In the genomic region with DNA sequence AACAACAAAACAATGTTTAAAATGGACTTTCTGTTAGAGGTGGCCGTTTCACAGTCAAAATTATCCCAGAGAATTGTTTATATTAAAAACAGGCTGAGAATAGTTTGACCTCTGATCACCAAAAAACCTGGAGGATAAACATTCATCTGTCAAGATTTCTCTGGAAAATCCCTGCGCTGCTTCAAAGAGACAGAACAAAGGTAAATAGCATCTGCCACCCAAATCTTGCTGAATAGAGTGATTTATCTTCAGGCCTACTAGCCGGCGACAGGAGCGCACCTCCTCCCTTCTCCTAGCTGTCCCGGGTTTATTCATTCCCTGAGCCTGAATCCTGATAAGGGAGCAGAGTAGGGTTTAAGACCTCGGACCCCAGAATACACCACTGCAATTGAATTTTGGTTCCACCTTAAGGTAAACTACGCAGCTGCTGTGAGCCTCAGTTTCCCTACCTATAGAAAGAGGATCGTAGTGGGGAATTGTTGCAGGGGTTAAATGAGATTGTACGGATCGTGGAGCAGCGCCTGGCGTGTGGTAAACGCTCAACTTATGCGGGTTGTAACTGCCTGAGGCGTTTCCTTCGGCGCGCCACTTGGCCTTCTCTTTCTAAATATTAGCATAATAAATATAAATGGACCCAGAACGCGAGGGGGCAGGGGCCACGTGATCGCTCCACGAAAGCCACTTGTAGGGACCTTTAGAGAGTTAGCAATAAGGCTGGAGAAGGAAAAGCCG, we compare ENCODE assay signal across 1 cellular context.
TF ChIP-seq lines count a peak whose summit lies in the region.

No MANE protein-coding gene starts in this region.

TF ChIP-seq in K562, 482 proteins besides CTCF, POLR2A, EP300 and RAD21 (continued from another document and continues in another):
- TF ChIP-seq NUFIP1 (IDR thresholded peaks at IDR 0.05; ENCODE audit: partially characterized antibody) (no peak), HDAC6 (IDR thresholded peaks at IDR 0.05; ENCODE audit: low read depth, low read length) (no peak), FOXJ3 (CRISPR knock-in tag; IDR thresholded peaks at IDR 0.05) (no peak), ZNF224 (CRISPR knock-in tag; IDR thresholded peaks at IDR 0.05) (no peak), CBX3 (IDR thresholded peaks at IDR 0.05; ENCODE audit: borderline replicate concordance in 1 of 2, low read length in 2 of 2) (peak in 1 of 2 experiments; percentile 25; a peak in 1 of 3 replicates), TBL1XR1 (IDR thresholded peaks at IDR 0.05; ENCODE audit: low read length in 2 of 2) (peak in 1 of 2 experiments; percentile 2; a peak in 1 of 4 replicates), PHF20 (IDR thresholded peaks at IDR 0.05; ENCODE audit: partially characterized antibody) (no peak), ZNF431 (CRISPR knock-in tag; IDR thresholded peaks at IDR 0.05) (no peak), DNMT1 (IDR thresholded peaks at IDR 0.05) (no peak), RBM34 (IDR thresholded peaks at IDR 0.05; ENCODE audit: borderline replicate concordance, insufficient read depth, low read length) (no peak), ZBTB1 (CRISPR knock-in tag; IDR thresholded peaks at IDR 0.05; ENCODE audit: borderline replicate concordance, low read depth) (no peak), U2AF1 (optimal IDR thresholded peaks at IDR 0.05; ENCODE audit: low read depth, low read length) (no peak), TCF3 (CRISPR knock-in tag; IDR thresholded peaks at IDR 0.05) (peak; percentile 36; the same call in 1 of the 2 replicates), ZC3H11A (IDR thresholded peaks at IDR 0.05; ENCODE audit: low read depth, low read length) (no peak), ZC3H4 (CRISPR knock-in tag; IDR thresholded peaks at IDR 0.05; ENCODE audit: borderline replicate concordance) (no peak), ZNF184 (CRISPR knock-in tag; IDR thresholded peaks at IDR 0.05) (no peak), STAG1 (CRISPR knock-in tag; IDR thresholded peaks at IDR 0.05; ENCODE audit: borderline replicate concordance) (no peak), KLF6 (CRISPR knock-in tag; IDR thresholded peaks at IDR 0.05; ENCODE audit: borderline replicate concordance) (no peak), SRSF1 (IDR thresholded peaks at IDR 0.05; ENCODE audit: low read depth, low read length) (no peak), ZNF232 (CRISPR knock-in tag; IDR thresholded peaks at IDR 0.05) (0 out of 2 replicates have a peak, but pooled peaks have one; percentile 40), OTX1 (CRISPR knock-in tag; IDR thresholded peaks at IDR 0.05) (no peak)
- TF ChIP-seq, protein P1, sequence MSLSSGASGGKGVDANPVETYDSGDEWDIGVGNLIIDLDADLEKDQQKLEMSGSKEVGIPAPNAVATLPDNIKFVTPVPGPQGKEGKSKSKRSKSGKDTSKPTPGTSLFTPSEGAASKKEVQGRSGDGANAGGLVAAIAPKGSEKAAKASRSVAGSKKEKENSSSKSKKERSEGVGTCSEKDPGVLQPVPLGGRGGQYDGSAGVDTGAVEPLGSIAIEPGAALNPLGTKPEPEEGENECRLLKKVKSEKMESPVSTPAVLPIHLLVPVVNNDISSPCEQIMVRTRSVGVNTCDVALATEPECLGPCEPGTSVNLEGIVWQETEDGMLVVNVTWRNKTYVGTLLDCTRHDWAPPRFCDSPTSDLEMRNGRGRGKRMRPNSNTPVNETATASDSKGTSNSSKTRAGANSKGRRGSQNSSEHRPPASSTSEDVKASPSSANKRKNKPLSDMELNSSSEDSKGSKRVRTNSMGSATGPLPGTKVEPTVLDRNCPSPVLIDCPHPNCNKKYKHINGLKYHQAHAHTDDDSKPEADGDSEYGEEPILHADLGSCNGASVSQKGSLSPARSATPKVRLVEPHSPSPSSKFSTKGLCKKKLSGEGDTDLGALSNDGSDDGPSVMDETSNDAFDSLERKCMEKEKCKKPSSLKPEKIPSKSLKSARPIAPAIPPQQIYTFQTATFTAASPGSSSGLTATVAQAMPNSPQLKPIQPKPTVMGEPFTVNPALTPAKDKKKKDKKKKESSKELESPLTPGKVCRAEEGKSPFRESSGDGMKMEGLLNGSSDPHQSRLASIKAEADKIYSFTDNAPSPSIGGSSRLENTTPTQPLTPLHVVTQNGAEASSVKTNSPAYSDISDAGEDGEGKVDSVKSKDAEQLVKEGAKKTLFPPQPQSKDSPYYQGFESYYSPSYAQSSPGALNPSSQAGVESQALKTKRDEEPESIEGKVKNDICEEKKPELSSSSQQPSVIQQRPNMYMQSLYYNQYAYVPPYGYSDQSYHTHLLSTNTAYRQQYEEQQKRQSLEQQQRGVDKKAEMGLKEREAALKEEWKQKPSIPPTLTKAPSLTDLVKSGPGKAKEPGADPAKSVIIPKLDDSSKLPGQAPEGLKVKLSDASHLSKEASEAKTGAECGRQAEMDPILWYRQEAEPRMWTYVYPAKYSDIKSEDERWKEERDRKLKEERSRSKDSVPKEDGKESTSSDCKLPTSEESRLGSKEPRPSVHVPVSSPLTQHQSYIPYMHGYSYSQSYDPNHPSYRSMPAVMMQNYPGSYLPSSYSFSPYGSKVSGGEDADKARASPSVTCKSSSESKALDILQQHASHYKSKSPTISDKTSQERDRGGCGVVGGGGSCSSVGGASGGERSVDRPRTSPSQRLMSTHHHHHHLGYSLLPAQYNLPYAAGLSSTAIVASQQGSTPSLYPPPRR (CRISPR knock-in tag; IDR thresholded peaks at IDR 0.05; ENCODE audit: borderline replicate concordance) = no peak
- TF ChIP-seq, protein P2, sequence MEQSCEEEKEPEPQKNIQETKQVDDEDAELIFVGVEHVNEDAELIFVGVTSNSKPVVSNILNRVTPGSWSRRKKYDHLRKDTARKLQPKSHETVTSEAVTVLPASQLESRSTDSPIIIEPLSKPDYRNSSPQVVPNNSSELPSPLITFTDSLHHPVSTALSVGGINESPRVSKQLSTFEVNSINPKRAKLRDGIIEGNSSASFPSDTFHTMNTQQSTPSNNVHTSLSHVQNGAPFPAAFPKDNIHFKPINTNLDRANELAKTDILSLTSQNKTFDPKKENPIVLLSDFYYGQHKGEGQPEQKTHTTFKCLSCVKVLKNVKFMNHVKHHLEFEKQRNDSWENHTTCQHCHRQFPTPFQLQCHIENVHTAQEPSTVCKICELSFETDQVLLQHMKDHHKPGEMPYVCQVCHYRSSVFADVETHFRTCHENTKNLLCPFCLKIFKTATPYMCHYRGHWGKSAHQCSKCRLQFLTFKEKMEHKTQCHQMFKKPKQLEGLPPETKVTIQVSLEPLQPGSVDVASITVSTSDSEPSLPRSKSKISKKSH (CRISPR knock-in tag; IDR thresholded peaks at IDR 0.05) = no peak
- TF ChIP-seq, protein P3, sequence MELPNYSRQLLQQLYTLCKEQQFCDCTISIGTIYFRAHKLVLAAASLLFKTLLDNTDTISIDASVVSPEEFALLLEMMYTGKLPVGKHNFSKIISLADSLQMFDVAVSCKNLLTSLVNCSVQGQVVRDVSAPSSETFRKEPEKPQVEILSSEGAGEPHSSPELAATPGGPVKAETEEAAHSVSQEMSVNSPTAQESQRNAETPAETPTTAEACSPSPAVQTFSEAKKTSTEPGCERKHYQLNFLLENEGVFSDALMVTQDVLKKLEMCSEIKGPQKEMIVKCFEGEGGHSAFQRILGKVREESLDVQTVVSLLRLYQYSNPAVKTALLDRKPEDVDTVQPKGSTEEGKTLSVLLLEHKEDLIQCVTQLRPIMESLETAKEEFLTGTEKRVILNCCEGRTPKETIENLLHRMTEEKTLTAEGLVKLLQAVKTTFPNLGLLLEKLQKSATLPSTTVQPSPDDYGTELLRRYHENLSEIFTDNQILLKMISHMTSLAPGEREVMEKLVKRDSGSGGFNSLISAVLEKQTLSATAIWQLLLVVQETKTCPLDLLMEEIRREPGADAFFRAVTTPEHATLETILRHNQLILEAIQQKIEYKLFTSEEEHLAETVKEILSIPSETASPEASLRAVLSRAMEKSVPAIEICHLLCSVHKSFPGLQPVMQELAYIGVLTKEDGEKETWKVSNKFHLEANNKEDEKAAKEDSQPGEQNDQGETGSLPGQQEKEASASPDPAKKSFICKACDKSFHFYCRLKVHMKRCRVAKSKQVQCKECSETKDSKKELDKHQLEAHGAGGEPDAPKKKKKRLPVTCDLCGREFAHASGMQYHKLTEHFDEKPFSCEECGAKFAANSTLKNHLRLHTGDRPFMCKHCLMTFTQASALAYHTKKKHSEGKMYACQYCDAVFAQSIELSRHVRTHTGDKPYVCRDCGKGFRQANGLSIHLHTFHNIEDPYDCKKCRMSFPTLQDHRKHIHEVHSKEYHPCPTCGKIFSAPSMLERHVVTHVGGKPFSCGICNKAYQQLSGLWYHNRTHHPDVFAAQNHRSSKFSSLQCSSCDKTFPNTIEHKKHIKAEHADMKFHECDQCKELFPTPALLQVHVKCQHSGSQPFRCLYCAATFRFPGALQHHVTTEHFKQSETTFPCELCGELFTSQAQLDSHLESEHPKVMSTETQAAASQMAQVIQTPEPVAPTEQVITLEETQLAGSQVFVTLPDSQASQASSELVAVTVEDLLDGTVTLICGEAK (IDR thresholded peaks at IDR 0.05) = peak; percentile 67
- TF ChIP-seq, protein P3 (CRISPR knock-in tag; IDR thresholded peaks at IDR 0.05) = no peak
- TF ChIP-seq, protein P4, sequence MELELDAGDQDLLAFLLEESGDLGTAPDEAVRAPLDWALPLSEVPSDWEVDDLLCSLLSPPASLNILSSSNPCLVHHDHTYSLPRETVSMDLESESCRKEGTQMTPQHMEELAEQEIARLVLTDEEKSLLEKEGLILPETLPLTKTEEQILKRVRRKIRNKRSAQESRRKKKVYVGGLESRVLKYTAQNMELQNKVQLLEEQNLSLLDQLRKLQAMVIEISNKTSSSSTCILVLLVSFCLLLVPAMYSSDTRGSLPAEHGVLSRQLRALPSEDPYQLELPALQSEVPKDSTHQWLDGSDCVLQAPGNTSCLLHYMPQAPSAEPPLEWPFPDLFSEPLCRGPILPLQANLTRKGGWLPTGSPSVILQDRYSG (tag; conservative IDR thresholded peaks at IDR 0.05; ENCODE audit: low read depth) = no peak
- TF ChIP-seq, protein P5, sequence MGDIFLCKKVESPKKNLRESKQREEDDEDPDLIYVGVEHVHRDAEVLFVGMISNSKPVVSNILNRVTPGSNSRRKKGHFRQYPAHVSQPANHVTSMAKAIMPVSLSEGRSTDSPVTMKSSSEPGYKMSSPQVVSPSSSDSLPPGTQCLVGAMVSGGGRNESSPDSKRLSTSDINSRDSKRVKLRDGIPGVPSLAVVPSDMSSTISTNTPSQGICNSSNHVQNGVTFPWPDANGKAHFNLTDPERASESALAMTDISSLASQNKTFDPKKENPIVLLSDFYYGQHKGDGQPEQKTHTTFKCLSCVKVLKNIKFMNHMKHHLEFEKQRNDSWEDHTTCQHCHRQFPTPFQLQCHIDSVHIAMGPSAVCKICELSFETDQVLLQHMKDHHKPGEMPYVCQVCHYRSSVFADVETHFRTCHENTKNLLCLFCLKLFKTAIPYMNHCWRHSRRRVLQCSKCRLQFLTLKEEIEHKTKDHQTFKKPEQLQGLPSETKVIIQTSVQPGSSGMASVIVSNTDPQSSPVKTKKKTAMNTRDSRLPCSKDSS (IDR thresholded peaks at IDR 0.05; ENCODE audit: low read depth, partially characterized antibody) = no peak
- TF ChIP-seq, protein P6, sequence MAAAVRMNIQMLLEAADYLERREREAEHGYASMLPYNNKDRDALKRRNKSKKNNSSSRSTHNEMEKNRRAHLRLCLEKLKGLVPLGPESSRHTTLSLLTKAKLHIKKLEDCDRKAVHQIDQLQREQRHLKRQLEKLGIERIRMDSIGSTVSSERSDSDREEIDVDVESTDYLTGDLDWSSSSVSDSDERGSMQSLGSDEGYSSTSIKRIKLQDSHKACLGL (CRISPR knock-in tag; IDR thresholded peaks at IDR 0.05; ENCODE audit: borderline replicate concordance, poor library complexity, severe bottlenecking) = no peak
- TF ChIP-seq, protein P7, sequence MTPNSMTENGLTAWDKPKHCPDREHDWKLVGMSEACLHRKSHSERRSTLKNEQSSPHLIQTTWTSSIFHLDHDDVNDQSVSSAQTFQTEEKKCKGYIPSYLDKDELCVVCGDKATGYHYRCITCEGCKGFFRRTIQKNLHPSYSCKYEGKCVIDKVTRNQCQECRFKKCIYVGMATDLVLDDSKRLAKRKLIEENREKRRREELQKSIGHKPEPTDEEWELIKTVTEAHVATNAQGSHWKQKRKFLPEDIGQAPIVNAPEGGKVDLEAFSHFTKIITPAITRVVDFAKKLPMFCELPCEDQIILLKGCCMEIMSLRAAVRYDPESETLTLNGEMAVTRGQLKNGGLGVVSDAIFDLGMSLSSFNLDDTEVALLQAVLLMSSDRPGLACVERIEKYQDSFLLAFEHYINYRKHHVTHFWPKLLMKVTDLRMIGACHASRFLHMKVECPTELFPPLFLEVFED (CRISPR knock-in tag; conservative IDR thresholded peaks at IDR 0.05) = 0 out of 2 replicates have a peak, but pooled peaks have one; percentile 24
- TF ChIP-seq, protein P8, sequence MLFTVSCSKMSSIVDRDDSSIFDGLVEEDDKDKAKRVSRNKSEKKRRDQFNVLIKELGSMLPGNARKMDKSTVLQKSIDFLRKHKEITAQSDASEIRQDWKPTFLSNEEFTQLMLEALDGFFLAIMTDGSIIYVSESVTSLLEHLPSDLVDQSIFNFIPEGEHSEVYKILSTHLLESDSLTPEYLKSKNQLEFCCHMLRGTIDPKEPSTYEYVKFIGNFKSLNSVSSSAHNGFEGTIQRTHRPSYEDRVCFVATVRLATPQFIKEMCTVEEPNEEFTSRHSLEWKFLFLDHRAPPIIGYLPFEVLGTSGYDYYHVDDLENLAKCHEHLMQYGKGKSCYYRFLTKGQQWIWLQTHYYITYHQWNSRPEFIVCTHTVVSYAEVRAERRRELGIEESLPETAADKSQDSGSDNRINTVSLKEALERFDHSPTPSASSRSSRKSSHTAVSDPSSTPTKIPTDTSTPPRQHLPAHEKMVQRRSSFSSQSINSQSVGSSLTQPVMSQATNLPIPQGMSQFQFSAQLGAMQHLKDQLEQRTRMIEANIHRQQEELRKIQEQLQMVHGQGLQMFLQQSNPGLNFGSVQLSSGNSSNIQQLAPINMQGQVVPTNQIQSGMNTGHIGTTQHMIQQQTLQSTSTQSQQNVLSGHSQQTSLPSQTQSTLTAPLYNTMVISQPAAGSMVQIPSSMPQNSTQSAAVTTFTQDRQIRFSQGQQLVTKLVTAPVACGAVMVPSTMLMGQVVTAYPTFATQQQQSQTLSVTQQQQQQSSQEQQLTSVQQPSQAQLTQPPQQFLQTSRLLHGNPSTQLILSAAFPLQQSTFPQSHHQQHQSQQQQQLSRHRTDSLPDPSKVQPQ (CRISPR knock-in tag; IDR thresholded peaks at IDR 0.05; ENCODE audit: borderline replicate concordance) = no peak
